In genomic region chr4:24096603-24097002, GRCh38 we compare ENCODE assay signal across 27 cellular contexts.
"Had no signal": no experiment of that assay in that cellular context is flagged by ENCODE, and none has a peak within 500 bp of the region (broad histone marks: within the 10 kb centered on the region; RNA-seq: fewer than 3 reads in every experiment).

No MANE protein-coding gene starts in this region.

- H3K36me3 ChIP-seq: colonic mucosa, esophagus squamous epithelium, gastrocnemius medialis, heart right ventricle, left lung, lower lobe of right lung had no signal

- H3K4me3 ChIP-seq: colonic mucosa, esophagus squamous epithelium, gastrocnemius medialis, heart right ventricle, left lung, lower lobe of right lung, mucosa of descending colon had no signal

- H3K27ac ChIP-seq: colonic mucosa, epithelial cell of prostate, esophagus squamous epithelium, gastrocnemius medialis, heart right ventricle, left lung, lower lobe of right lung had no signal

- H3K9me3 ChIP-seq: colonic mucosa, esophagus squamous epithelium, gastrocnemius medialis, heart right ventricle, left lung, lower lobe of right lung, mucosa of descending colon had no signal

- FAIRE-seq: endometrium, islet of Langerhans, keratinocyte had no signal

- DNase-seq: colonic mucosa; cortex of kidney; effector CD8-positive, alpha-beta T cell; effector memory CD8-positive, alpha-beta T cell; endodermal cell; erythroblast; esophagus squamous epithelium; foreskin fibroblast; foreskin melanocyte; gastrocnemius medialis; glutamatergic neuron; head of caudate nucleus; heart right ventricle; hippocampal formation; kidney glomerular epithelial cell; left cardiac atrium; left lung; left ventricle myocardium superior; lower lobe of right lung; mesenchymal stem cell; mucosa of descending colon; naive B cell had no signal

- H3K27me3 ChIP-seq: colonic mucosa, esophagus squamous epithelium, gastrocnemius medialis, heart right ventricle, left lung had no signal

- ATAC-seq: effector memory CD8-positive, alpha-beta T cell; esophagus mucosa; gastrocnemius medialis; heart right ventricle; left cardiac atrium; left lung; left ventricle myocardium superior; lower lobe of right lung; mucosa of descending colon had no signal

- H3K4me1 ChIP-seq: colonic mucosa, esophagus squamous epithelium, gastrocnemius medialis, heart right ventricle, left lung, lower lobe of right lung had no signal
